ENCODE assay signal across 4 cellular contexts in genomic region chr7:23724113-23724512, GRCh38. TPM values are rescaled to one million over a fixed set of nuclear protein-coding genes. Genes with fewer than 3 reads are reported as not detected.
"Had no signal": no experiment of that assay in that cellular context is flagged by ENCODE, and none has a peak within 500 bp of the region (broad histone marks: within the 10 kb centered on the region; RNA-seq: fewer than 3 reads in every experiment).

No MANE protein-coding gene starts in this region.

RNA-seq across cellular contexts. Expression of gene STK31, which starts 14.1 kb away (rescaled TPM):
- total RNA-seq: activated CD4-positive, alpha-beta T cell treated with anti-CD3 and anti-CD28 coated beads, Interleukin-2, amount 10 ng/mL, durations not matched to agents 24 days and 14 days; activated naive CD8-positive, alpha-beta T cell treated with anti-CD3 and anti-CD28 coated beads for 36 hours; LHCN-M2; RPMI7951 had no signal
